Comparison of ENCODE assay signal across 8 cellular contexts in the genomic region with DNA sequence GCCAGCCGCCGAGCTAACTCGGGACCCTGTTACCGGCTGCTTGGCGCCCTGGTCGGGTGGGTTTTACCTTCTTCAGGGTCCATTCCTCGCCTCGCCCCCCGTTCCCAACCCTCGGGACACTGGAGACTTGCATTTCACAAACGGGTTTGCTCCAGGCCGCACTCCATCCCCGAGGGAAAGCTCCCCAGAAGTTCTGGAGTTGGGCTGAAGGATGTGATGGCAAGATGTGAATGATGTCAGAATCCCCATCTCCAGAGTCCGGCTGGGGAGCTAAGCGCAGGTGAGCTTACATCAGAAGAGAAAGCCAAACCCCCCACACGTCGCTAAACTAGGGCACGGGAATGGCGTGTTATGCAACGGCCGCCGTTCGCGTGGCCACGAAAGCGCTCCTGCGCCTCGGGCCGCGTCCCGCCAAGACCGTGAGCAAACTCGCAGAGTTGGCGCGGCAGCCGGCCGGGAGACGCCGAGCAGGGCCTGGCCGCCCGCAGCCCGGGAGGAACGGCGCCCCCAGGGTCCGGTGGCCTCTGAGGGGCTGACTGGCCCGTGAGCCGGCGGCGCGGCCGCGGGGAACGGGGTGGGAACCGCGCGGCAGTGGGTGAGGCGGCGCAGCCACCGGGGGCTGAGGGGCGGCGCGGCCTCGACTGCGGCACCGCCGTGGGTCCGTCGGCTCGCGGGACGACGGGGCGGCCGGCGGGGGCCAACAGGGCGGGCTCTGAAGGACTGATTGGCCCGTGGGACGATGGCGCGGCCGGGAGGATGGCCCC. TPM values are rescaled to one million over a fixed set of nuclear protein-coding genes. Genes with fewer than 3 reads are reported as not detected.
DNase-seq lines count a peak whose midpoint lies in the region; ATAC-seq, FAIRE-seq and TF ChIP-seq lines count a peak whose summit lies in the region.

No MANE protein-coding gene starts in this region.

- 13 to 24% (median 19%) methylated on average over 45 to 81 of the region's 81 CpGs for WGBS in small intestine, 3 donors

- no peak overlapping the region for H3K27ac ChIP-seq in HL-60 (replicated peaks)
- peak overlapping the region; percentile 77 for H3K27ac ChIP-seq in iPS-20b (ENCODE audit: low read length)
- peak overlapping the region; percentile 71 to 96 for H3K27ac ChIP-seq in small intestine (ENCODE audit: low read depth in 1 of 2, low read length in 1 of 2)

- no peak for FAIRE-seq in small intestine (lab: Jason Lieb, UNC)

- H3K4me3 ChIP-seq in AG10803 (ENCODE audit: low read length), result peak overlapping the region; percentile 82
- H3K4me3 ChIP-seq in HL-60 (replicated peaks; ENCODE audit: insufficient read depth, low read length), result peak overlapping the region; percentile 74
- H3K4me3 ChIP-seq in iPS-20b (ENCODE audit: low read length), result peak overlapping the region; percentile 83
- peak overlapping the region; percentile 80 to 95 for H3K4me3 ChIP-seq in small intestine (ENCODE audit: low read depth in 1 of 2, low read length in 2 of 2)

- H3K9me3 ChIP-seq in iPS-20b (ENCODE audit: insufficient read depth, low read depth, low read length) (no peaks in the 10 kb centered on the region), small intestine (ENCODE audit: control insufficient read depth, low read depth) (no peaks in the 10 kb centered on the region)

- ATAC-seq in GM19351 (IDR thresholded peaks at IDR 0.05; ENCODE audit: unreplicated experiment) (peak; percentile 16), HG02571 (IDR thresholded peaks at IDR 0.05; ENCODE audit: unreplicated experiment) (no peak)

- no peaks in the 10 kb centered on the region for H3K27me3 ChIP-seq in HL-60 (ENCODE audit: insufficient read depth, poor library complexity, severe bottlenecking)
- H3K27me3 ChIP-seq in iPS-20b (ENCODE audit: insufficient read depth, low read length), result no peaks in the 10 kb centered on the region
- H3K27me3 ChIP-seq in small intestine (ENCODE audit: control insufficient read depth in 2 of 2, insufficient read depth in 2 of 2, low read length in 2 of 2), result peaks cover 4 to 7% of the 10 kb centered on the region in 2 donors

- H3K36me3 ChIP-seq in iPS-20b (ENCODE audit: insufficient read depth, low read depth, low read length) (peaks cover 2% of the 10 kb centered on the region; the same call in 1 of the 2 replicates), small intestine (ENCODE audit: control insufficient read depth in 2 of 2, insufficient read depth in 2 of 2, low read length in 2 of 2) (no peaks in the 10 kb centered on the region)

- TF ChIP-seq CTCF in AG10803 (conservative IDR thresholded peaks at IDR 0.05; ENCODE audit: low read length), result no peak
- no peak for TF ChIP-seq CTCF in HL-60 (IDR thresholded peaks at IDR 0.05; ENCODE audit: insufficient read depth, low read length)

- DNase-seq in AG10803 (ENCODE audit: low read depth) (peak; percentile 63), HL-60 (ENCODE audit: low read depth in 1 of 2, low spot score in 1 of 2) (no peak), astrocyte of the hippocampus (ENCODE audit: low read depth, low spot score) (peak; percentile 74), small intestine (peak; percentile 3), T-helper 9 cell (no peak)

- H3K9ac ChIP-seq in iPS-20b (ENCODE audit: low read depth, low read length), result peak overlapping the region; percentile 90; the same call in 1 of the 2 replicates

- peaks cover 22% of the 10 kb centered on the region; the same call in 1 of the 2 replicates for H3K4me1 ChIP-seq in iPS-20b (ENCODE audit: insufficient read depth, low read length)
- H3K4me1 ChIP-seq in small intestine (ENCODE audit: control insufficient read depth in 2 of 2, insufficient read depth in 1 of 2, low read depth in 1 of 2, low read length in 1 of 2), result peaks cover 0 to 6% of the 10 kb centered on the region in 2 donors

RNA-seq across cellular contexts. Expression of a gene that starts 1.1 kb away (rescaled TPM):
- 1 to 10 TPM; 1.1 to 3.6 (median 2.2) TPM for polyA plus RNA-seq in small intestine

Comparison
In these comparisons a context has a peak if more than half of its experiments do, and no peak if none do; other contexts are left out.
1. DNase-seq: peak in AG10803 (single experiment), astrocyte of the hippocampus (single experiment) and small intestine (single experiment); none in HL-60 (0 of 2) and T-helper 9 cell (single experiment).
2. Peak in every context shown above with its lines, with median percentiles within 50 percentile points of each other: H3K4me3 ChIP-seq.